Comparison of ENCODE assay signal across 1 cellular context in the genomic region with DNA sequence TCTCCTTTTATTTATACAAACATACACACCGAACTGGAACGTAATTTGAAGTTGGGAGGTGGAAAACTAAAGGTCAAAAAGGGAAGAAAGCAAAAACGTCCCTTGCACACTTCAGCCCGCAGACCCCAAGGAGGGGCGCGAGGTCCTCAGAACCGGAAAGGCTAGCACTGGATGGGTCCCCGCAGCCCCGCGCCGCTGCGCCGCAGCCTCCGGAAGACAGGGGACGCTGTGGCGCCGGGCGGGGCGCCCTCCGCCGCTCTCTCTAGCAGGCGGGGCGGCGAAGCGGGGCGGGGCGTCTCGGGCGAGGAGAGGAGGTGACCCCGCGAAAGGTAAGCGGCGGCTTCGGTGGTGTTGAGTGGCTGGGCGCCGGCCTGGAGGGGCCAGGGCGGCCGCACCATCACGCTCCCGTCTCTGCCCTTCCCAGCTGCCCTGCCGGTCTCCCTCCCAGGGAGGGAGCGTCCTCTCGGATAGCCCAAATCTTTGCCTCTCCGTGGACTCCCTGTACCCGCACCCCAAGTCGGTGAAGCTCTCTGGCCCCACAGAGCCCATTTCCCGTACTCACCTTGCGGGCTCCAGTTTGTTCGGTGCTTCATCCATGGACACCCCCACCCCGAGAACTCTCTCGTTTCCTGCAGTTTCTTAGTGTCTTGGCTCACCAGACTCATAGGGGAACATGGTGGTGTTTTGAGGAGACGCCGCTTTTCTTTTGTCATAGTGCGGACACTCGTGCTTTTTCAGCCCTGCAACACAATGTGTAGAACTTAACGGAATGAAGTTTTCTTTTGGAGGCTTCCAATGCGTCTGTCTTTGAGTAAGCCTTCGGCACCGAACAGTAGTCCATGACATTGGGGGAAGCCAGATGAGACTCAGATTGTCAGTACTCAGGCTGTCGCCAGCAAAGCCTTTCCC.
TF ChIP-seq lines count a peak whose summit lies in the region.

SMIM8 (plus strand) TSS at position 285 of the 909 bp plus-strand sequence. CDS start 14,444 bp downstream, outside the sequence.

TF ChIP-seq in K562, 482 proteins besides CTCF, POLR2A, EP300 and RAD21 (continued from another document and continues in another):
- TF ChIP-seq SMAD2 (IDR thresholded peaks at IDR 0.05; ENCODE audit: low read depth, low read length): no peak
- TF ChIP-seq E4F1 (CRISPR knock-in tag; IDR thresholded peaks at IDR 0.05; ENCODE audit: borderline replicate concordance): no peak
- no peak for TF ChIP-seq SMARCC2 (IDR thresholded peaks at IDR 0.05; ENCODE audit: low read depth)
- no peak for TF ChIP-seq HMG20A (CRISPR knock-in tag; conservative IDR thresholded peaks at IDR 0.05)
- TF ChIP-seq SP2 (IDR thresholded peaks at IDR 0.05; ENCODE audit: extremely low read depth, low read depth, low read length, poor library complexity, severe bottlenecking): peak; percentile 91
- TF ChIP-seq HBP1 (CRISPR knock-in tag; IDR thresholded peaks at IDR 0.05): no peak
- TF ChIP-seq ZNF3 (CRISPR knock-in tag; IDR thresholded peaks at IDR 0.05): no peak
- TF ChIP-seq BRD4 (IDR thresholded peaks at IDR 0.05): no peak
- no peak for TF ChIP-seq GTF3C2 (IDR thresholded peaks at IDR 0.05; ENCODE audit: borderline replicate concordance, extremely low read depth, insufficient read length)
- no peak for TF ChIP-seq NELFE (IDR thresholded peaks at IDR 0.05; ENCODE audit: insufficient read depth, insufficient read length)
- TF ChIP-seq EZH2 (IDR thresholded peaks at IDR 0.05; ENCODE audit: borderline replicate concordance, low read depth, low read length): no peak
- TF ChIP-seq, protein P1, sequence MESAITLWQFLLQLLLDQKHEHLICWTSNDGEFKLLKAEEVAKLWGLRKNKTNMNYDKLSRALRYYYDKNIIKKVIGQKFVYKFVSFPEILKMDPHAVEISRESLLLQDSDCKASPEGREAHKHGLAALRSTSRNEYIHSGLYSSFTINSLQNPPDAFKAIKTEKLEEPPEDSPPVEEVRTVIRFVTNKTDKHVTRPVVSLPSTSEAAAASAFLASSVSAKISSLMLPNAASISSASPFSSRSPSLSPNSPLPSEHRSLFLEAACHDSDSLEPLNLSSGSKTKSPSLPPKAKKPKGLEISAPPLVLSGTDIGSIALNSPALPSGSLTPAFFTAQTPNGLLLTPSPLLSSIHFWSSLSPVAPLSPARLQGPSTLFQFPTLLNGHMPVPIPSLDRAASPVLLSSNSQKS (CRISPR knock-in tag; IDR thresholded peaks at IDR 0.05): no peak
- no peak for TF ChIP-seq ZNF584 (CRISPR knock-in tag; IDR thresholded peaks at IDR 0.05; ENCODE audit: low read depth)
- TF ChIP-seq PHB (CRISPR knock-in tag; IDR thresholded peaks at IDR 0.05): no peak
- TF ChIP-seq KAT8 (IDR thresholded peaks at IDR 0.05; ENCODE audit: low read depth): no peak
- TF ChIP-seq RBM14 (IDR thresholded peaks at IDR 0.05; ENCODE audit: borderline replicate concordance, insufficient read depth, low read depth, low read length): no peak
- TF ChIP-seq ZNF239 (CRISPR knock-in tag; IDR thresholded peaks at IDR 0.05): no peak
- TF ChIP-seq ZNF445 (CRISPR knock-in tag; IDR thresholded peaks at IDR 0.05; ENCODE audit: low read depth): no peak
- TF ChIP-seq ZBTB40 (IDR thresholded peaks at IDR 0.05): no peak
- no peak for TF ChIP-seq ZBTB40 (CRISPR knock-in tag; IDR thresholded peaks at IDR 0.05)
- TF ChIP-seq PML (IDR thresholded peaks at IDR 0.05; ENCODE audit: low read length): peak; percentile 76; the same call in 1 of the 2 replicates
- no peak for TF ChIP-seq BDP1 (IDR thresholded peaks at IDR 0.05; ENCODE audit: insufficient read depth, insufficient read length)
- TF ChIP-seq FOXP1 (CRISPR knock-in tag; IDR thresholded peaks at IDR 0.05): 0 out of 2 replicates have a peak, but pooled peaks have one; percentile 30
- TF ChIP-seq NCOA1 (IDR thresholded peaks at IDR 0.05; ENCODE audit: low read depth): no peak
- no peak for TF ChIP-seq ATF2 (CRISPR knock-in tag; IDR thresholded peaks at IDR 0.05)
- no peak for TF ChIP-seq ZNF668 (CRISPR knock-in tag; IDR thresholded peaks at IDR 0.05)
- TF ChIP-seq, protein P2, sequence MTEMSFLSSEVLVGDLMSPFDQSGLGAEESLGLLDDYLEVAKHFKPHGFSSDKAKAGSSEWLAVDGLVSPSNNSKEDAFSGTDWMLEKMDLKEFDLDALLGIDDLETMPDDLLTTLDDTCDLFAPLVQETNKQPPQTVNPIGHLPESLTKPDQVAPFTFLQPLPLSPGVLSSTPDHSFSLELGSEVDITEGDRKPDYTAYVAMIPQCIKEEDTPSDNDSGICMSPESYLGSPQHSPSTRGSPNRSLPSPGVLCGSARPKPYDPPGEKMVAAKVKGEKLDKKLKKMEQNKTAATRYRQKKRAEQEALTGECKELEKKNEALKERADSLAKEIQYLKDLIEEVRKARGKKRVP (CRISPR knock-in tag; IDR thresholded peaks at IDR 0.05): no peak
- TF ChIP-seq DMBX1 (CRISPR knock-in tag; IDR thresholded peaks at IDR 0.05; ENCODE audit: borderline replicate concordance): no peak
- peak; percentile 80 for TF ChIP-seq CTBP1 (IDR thresholded peaks at IDR 0.05; ENCODE audit: borderline replicate concordance)
- TF ChIP-seq PHF21A (IDR thresholded peaks at IDR 0.05; ENCODE audit: borderline replicate concordance, low read depth): no peak
- no peak for TF ChIP-seq TAF15 (IDR thresholded peaks at IDR 0.05; ENCODE audit: low read depth, low read length)
- TF ChIP-seq TGIF2 (CRISPR knock-in tag; IDR thresholded peaks at IDR 0.05): no peak
- TF ChIP-seq MECOM (CRISPR knock-in tag; IDR thresholded peaks at IDR 0.05): no peak
- TF ChIP-seq RBM25 (IDR thresholded peaks at IDR 0.05; ENCODE audit: low read depth, low read length, severe bottlenecking): no peak
- TF ChIP-seq RBM34 (IDR thresholded peaks at IDR 0.05; ENCODE audit: borderline replicate concordance, insufficient read depth, low read length): no peak
- TF ChIP-seq RUNX1 (IDR thresholded peaks at IDR 0.05; ENCODE audit: low read depth): no peak
